Comparison of ENCODE assay signal across 8 cellular contexts in genomic region chr3:187101184-187102072, GRCh38. TPM values are rescaled to one million over a fixed set of nuclear protein-coding genes. Genes with fewer than 3 reads are reported as not detected.
A peak's percentile ranks its signal among the peaks of the same experiment; 100 is the strongest.
DNase-seq lines count a peak whose midpoint lies in the region; ATAC-seq and TF ChIP-seq lines count a peak whose summit lies in the region.

No MANE protein-coding gene starts in this region.

- peaks cover 16% of the 10 kb centered on the region for H3K9me3 Mint-ChIP-seq in activated naive CD8-positive, alpha-beta T cell treated with anti-CD3 and anti-CD28 coated beads for 36 hours

- peak overlapping the region; percentile 15 for H3K4me3 Mint-ChIP-seq in activated naive CD8-positive, alpha-beta T cell treated with anti-CD3 and anti-CD28 coated beads for 36 hours

- DNase-seq in AG04450 (ENCODE audit: low read depth, low spot score), result peak; percentile 39
- DNase-seq in H4 (ENCODE audit: low spot score), result peak; percentile 90
- peak; percentile 42 to 65 for DNase-seq in SJCRH30
- peak; percentile 49 for DNase-seq in activated naive CD8-positive, alpha-beta T cell treated with anti-CD3 and anti-CD28 coated beads for 36 hours
- DNase-seq in left ventricle myocardium inferior, result peak; percentile 84
- peak; percentile 61 for DNase-seq in smooth muscle cell of the brain vasculature (ENCODE audit: low read depth, low spot score)
- DNase-seq in NOMO-1 treated with dmso at 0.1 percent for 144 hours (lab: John Stamatoyannopoulos, UW; ENCODE audit: unreplicated experiment), result no peak

- H3K27ac Mint-ChIP-seq in activated naive CD8-positive, alpha-beta T cell treated with anti-CD3 and anti-CD28 coated beads for 36 hours, result no peak overlapping the region

- H3K36me3 Mint-ChIP-seq in activated naive CD8-positive, alpha-beta T cell treated with anti-CD3 and anti-CD28 coated beads for 36 hours, result peaks cover 11% of the 10 kb centered on the region

- H3K27ac ChIP-seq in AG04450 (ENCODE audit: low read depth, low read length) (peak overlapping the region; percentile 69), SJCRH30 (no peak overlapping the region; the same call in 1 of the 2 replicates), left ventricle myocardium inferior (replicated peaks) (peak overlapping the region; percentile 76)

- no peaks in the 10 kb centered on the region for H3K9me3 ChIP-seq in AG04450 (ENCODE audit: control insufficient read depth, insufficient read depth, low read length)
- no peaks in the 10 kb centered on the region for H3K9me3 ChIP-seq in SJCRH30 (replicated peaks)
- H3K9me3 ChIP-seq in left ventricle myocardium inferior (replicated peaks), result peaks cover 26% of the 10 kb centered on the region

- H3K4me1 ChIP-seq in SJCRH30 (no peaks in the 10 kb centered on the region; the same call in 1 of the 2 replicates), left ventricle myocardium inferior (peaks cover 50% of the 10 kb centered on the region)

- H3K36me3 ChIP-seq in SJCRH30, result no peaks in the 10 kb centered on the region
- no peaks in the 10 kb centered on the region for H3K36me3 ChIP-seq in left ventricle myocardium inferior

- CTCF ChIA-PET in AG04450 (lab: Charles Lee), result interaction anchor here (0.7 to 6.0 kb wide), 11 partner anchors 12 to 1158 kb away, joined by 3 to 78 read pairs (median 6); partner anchors contain the start of gene RPL39L

- H3K27me3 ChIP-seq in AG04450 (ENCODE audit: control insufficient read depth, insufficient read depth, low read length) (no peaks in the 10 kb centered on the region), SJCRH30 (no peaks in the 10 kb centered on the region), left ventricle myocardium inferior (ENCODE audit: low read depth) (no peaks in the 10 kb centered on the region)

- no peaks in the 10 kb centered on the region for H3K27me3 Mint-ChIP-seq in activated naive CD8-positive, alpha-beta T cell treated with anti-CD3 and anti-CD28 coated beads for 36 hours

- H3K4me3 ChIP-seq in AG04450 (ENCODE audit: low read depth, low read length) (peak overlapping the region; percentile 48), SJCRH30 (no peak overlapping the region), left ventricle myocardium inferior (peak overlapping the region; percentile 48)

- H3K4me1 Mint-ChIP-seq in activated naive CD8-positive, alpha-beta T cell treated with anti-CD3 and anti-CD28 coated beads for 36 hours, result peaks cover 22% of the 10 kb centered on the region

- TF ChIP-seq CTCF in AG04450 (IDR thresholded peaks at IDR 0.05; ENCODE audit: low read depth, low read length) (no peak), left ventricle myocardium inferior (IDR thresholded peaks at IDR 0.05; ENCODE audit: borderline replicate concordance) (no peak)

- no peak for ATAC-seq in GM18520 (IDR thresholded peaks at IDR 0.05; ENCODE audit: unreplicated experiment)

- intact Hi-C loops in left ventricle myocardium inferior (cut with micrococcal nuclease), result no loop called here

- POLR2A ChIA-PET in AG04450 (lab: Yijun Ruan, JAX), result interaction anchor here (0.6 to 1.3 kb wide), 4 partner anchors 17 to 170 kb away, joined by 3 to 5 read pairs (median 4); no protein-coding TSS in a partner anchor

RNA-seq across cellular contexts. Expression of gene RPL39L, which starts 37.9 kb away (rescaled TPM):
- polyA plus RNA-seq in AG04450 (2011; rRNA removed), result 14.4 and 17.0 TPM in 2 replicates
- 2.9 and 4.1 TPM in 2 replicates for polyA minus RNA-seq in AG04450 (2011; rRNA and poly(A)+ RNA removed)
- total RNA-seq in H4 (2014; rRNA removed; shearing (Covaris generic)), result 76.1 and 100.0 TPM in 2 replicates
- 10.3 and 16.1 TPM in 2 replicates for total RNA-seq in SJCRH30 (2014; rRNA removed; shearing (Covaris generic))
- total RNA-seq in activated naive CD8-positive, alpha-beta T cell treated with anti-CD3 and anti-CD28 coated beads for 36 hours, result 10 to 100 TPM; 14.7 to 17.7 TPM
- total RNA-seq in left ventricle myocardium inferior, result 2.9 TPM
